8 cellular contexts compared by ENCODE assay signal in the genomic region with DNA sequence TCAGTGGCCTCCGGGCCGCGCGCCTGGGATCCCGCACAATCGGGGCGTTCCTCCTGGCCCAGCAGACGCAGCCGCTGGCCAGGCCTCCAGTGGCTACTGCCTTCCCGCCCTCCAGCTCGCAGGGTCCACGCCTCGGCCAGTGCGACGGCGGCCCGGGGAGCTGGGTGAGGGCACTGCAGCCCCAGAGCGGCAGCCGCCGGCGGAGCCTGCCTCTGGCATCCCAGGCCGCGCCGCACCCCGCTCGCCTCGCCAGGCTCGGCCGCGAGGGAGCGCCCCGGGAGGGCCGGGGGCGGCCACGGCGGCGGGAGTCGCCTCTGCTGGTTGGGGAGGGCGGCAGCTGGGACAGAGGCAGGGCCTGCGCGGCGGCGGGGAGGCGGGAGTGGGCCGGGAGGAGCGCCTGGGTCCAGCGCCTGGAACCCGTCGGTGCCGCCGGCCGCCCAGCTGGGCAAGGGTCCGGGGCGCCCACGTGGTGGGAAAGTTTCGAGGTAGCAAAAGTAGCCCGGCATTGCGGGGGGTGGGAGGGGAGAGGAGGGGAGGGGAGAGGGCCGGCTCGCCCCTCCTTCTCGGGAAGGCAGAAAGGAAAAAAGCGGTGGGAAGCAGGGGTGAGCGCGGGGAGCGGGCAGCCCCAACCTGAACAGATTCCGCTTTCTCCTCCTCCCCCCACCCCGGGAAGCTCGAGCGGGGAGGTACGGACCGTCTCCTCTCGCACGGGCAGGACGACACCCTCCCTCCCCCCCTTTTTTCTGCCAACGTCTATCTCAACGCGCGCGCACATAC. TPM values are rescaled to one million over a fixed set of nuclear protein-coding genes. Genes with fewer than 3 reads are reported as not detected.
A peak's percentile ranks its signal among the peaks of the same experiment; 100 is the strongest.
DNase-seq lines count a peak whose midpoint lies in the region; ATAC-seq and TF ChIP-seq lines count a peak whose summit lies in the region.

No MANE protein-coding gene starts in this region.

- H3K27me3 ChIP-seq in adipocyte (replicated peaks; ENCODE audit: control insufficient read depth, insufficient read depth, low read length) (peaks cover 32% of the 10 kb centered on the region), thoracic aorta (replicated peaks; ENCODE audit: insufficient read depth) (no peaks in the 10 kb centered on the region)

- peak overlapping the region; percentile 79 for H3K9ac ChIP-seq in adipocyte (ENCODE audit: low read length)

- H3K27me3 Mint-ChIP-seq in activated naive CD4-positive, alpha-beta T cell treated with anti-CD3 and anti-CD28 coated beads, Interleukin-2, amount 50 U/mL, for 24 hours: peaks cover 34% of the 10 kb centered on the region
- H3K27me3 Mint-ChIP-seq in activated naive CD4-positive, alpha-beta T cell treated with anti-CD3 and anti-CD28 coated beads, Interleukin-2, amount 10 ng/mL, durations not matched to agents 7 days and 5 days: peaks cover 93% of the 10 kb centered on the region

- peaks cover 6% of the 10 kb centered on the region for H3K36me3 ChIP-seq in adipocyte (ENCODE audit: control insufficient read depth, insufficient read depth, low read length, severe bottlenecking)
- H3K36me3 ChIP-seq in thoracic aorta: no peaks in the 10 kb centered on the region

- H3K27ac Mint-ChIP-seq in activated naive CD4-positive, alpha-beta T cell treated with anti-CD3 and anti-CD28 coated beads, Interleukin-2, amount 50 U/mL, for 24 hours: no peak overlapping the region
- H3K27ac Mint-ChIP-seq in activated naive CD4-positive, alpha-beta T cell treated with anti-CD3 and anti-CD28 coated beads, Interleukin-2, amount 10 ng/mL, durations not matched to agents 7 days and 5 days: no peak overlapping the region

- peak overlapping the region; percentile 78 for H3K4me3 ChIP-seq in adipocyte (ENCODE audit: low read length)
- peak overlapping the region; percentile 67 for H3K4me3 ChIP-seq in thoracic aorta

- no peak for DNase-seq in activated naive CD4-positive, alpha-beta T cell treated with anti-CD3 and anti-CD28 coated beads, Interleukin-2, amount 10 ng/mL, durations not matched to agents 7 days and 5 days
- DNase-seq in adipocyte (ENCODE audit: low read depth) (peak; percentile 82), iPS-NIHi7 (ENCODE audit: extremely low spot score) (peak; percentile 44), thoracic aorta (ENCODE audit: low spot score) (no peak), NCI-H446 treated with DMSO at 0.1 percent for 48 hours (lab: John Stamatoyannopoulos, UW) (no peak)
- no peak for DNase-seq in activated CD4-positive, alpha-beta T cell treated with anti-CD3 and anti-CD28 coated beads, Interleukin-2, amount 50 U/mL, for 1 hour

- H3K9me3 ChIP-seq in adipocyte (ENCODE audit: control insufficient read depth, low read length) (no peaks in the 10 kb centered on the region), thoracic aorta (no peaks in the 10 kb centered on the region)

- H3K27ac ChIP-seq in thoracic aorta: no peak overlapping the region

- H3K4me1 Mint-ChIP-seq in activated naive CD4-positive, alpha-beta T cell treated with anti-CD3 and anti-CD28 coated beads, Interleukin-2, amount 50 U/mL, for 24 hours: peaks cover 22% of the 10 kb centered on the region
- peaks cover 25% of the 10 kb centered on the region for H3K4me1 Mint-ChIP-seq in activated naive CD4-positive, alpha-beta T cell treated with anti-CD3 and anti-CD28 coated beads, Interleukin-2, amount 10 ng/mL, durations not matched to agents 7 days and 5 days

- H3K4me1 ChIP-seq in adipocyte (ENCODE audit: control insufficient read depth, insufficient read depth, low read length) (no peaks in the 10 kb centered on the region), thoracic aorta (ENCODE audit: control insufficient read depth in 1 of 2, low read depth in 2 of 2) (peaks cover 27 to 41% of the 10 kb centered on the region in 2 donors)

- CTCF ChIA-PET in activated naive CD4-positive, alpha-beta T cell treated with anti-CD3 and anti-CD28 coated beads, Interleukin-2, amount 10 ng/mL, durations not matched to agents 7 days and 5 days (lab: Charles Lee): interaction anchor here (1.1 to 3.3 kb wide), 2 partner anchors 12 to 337 kb away, joined by 3 to 26 read pairs; no protein-coding TSS in a partner anchor

- ATAC-seq in thoracic aorta (ENCODE audit: insufficient number of reproducible peaks, low FRiP score, low read depth) (no peak), HG03432 (IDR thresholded peaks at IDR 0.05; ENCODE audit: unreplicated experiment) (no peak)

- no peaks in the 10 kb centered on the region for H3K9me3 Mint-ChIP-seq in activated naive CD4-positive, alpha-beta T cell treated with anti-CD3 and anti-CD28 coated beads, Interleukin-2, amount 50 U/mL, for 24 hours
- H3K9me3 Mint-ChIP-seq in activated naive CD4-positive, alpha-beta T cell treated with anti-CD3 and anti-CD28 coated beads, Interleukin-2, amount 10 ng/mL, durations not matched to agents 7 days and 5 days: no peaks in the 10 kb centered on the region

- TF ChIP-seq CTCF in thoracic aorta (IDR thresholded peaks at IDR 0.05): no peak

- no peaks in the 10 kb centered on the region for H3K36me3 Mint-ChIP-seq in activated naive CD4-positive, alpha-beta T cell treated with anti-CD3 and anti-CD28 coated beads, Interleukin-2, amount 50 U/mL, for 24 hours
- no peaks in the 10 kb centered on the region for H3K36me3 Mint-ChIP-seq in activated naive CD4-positive, alpha-beta T cell treated with anti-CD3 and anti-CD28 coated beads, Interleukin-2, amount 10 ng/mL, durations not matched to agents 7 days and 5 days

- peak overlapping the region; percentile 30 for H3K4me3 Mint-ChIP-seq in activated naive CD4-positive, alpha-beta T cell treated with anti-CD3 and anti-CD28 coated beads, Interleukin-2, amount 50 U/mL, for 24 hours
- H3K4me3 Mint-ChIP-seq in activated naive CD4-positive, alpha-beta T cell treated with anti-CD3 and anti-CD28 coated beads, Interleukin-2, amount 10 ng/mL, durations not matched to agents 7 days and 5 days: no peak overlapping the region

RNA-seq across cellular contexts. Expression of a gene that starts 1.5 kb away (rescaled TPM):
- 10 to 100 TPM in 1 of 2 donors, 1 to 10 TPM in 1; 2.8 to 19.4 TPM for total RNA-seq in thoracic aorta

Comparison
In these comparisons a context has a peak if more than half of its experiments do, and no peak if none do; other contexts are left out.
1. DNase-seq: peak in adipocyte (single experiment) and iPS-NIHi7 (single experiment); none in activated naive CD4-positive, alpha-beta T cell treated with anti-CD3 and anti-CD28 coated beads, Interleukin-2, amount 10 ng/mL, durations not matched to agents 7 days and 5 days (single experiment), thoracic aorta (single experiment), activated CD4-positive, alpha-beta T cell treated with anti-CD3 and anti-CD28 coated beads, Interleukin-2, amount 50 U/mL, for 1 hour (single experiment) and NCI-H446 treated with DMSO at 0.1 percent for 48 hours (single experiment).